25 cellular contexts compared by ENCODE assay signal in the genomic region with DNA sequence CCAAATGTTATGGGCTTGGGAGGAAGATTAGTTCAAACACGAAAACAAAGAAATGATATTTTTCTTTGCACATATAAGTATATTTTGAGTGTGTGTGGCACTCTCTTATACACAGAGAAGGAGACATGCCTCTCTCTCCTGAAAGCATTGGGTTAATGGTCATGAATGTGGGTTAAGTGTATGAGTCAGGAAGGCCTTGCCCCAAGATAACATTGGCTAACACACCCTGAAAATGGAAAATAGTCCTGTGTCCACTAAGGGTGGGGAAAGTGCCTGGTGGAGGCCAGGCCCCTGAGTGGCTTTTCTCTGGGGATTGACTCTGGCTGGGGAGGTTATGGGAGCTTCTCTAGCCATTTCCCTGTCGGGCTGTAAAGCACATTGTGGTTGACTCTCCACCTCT.
"Had no signal": no experiment of that assay in that cellular context is flagged by ENCODE, and none has a peak within 500 bp of the region (broad histone marks: within the 10 kb centered on the region; RNA-seq: fewer than 3 reads in every experiment).

No MANE protein-coding gene starts in this region.

- H3K4me3 Mint-ChIP-seq: dendritic cell treated with granulocyte-macrophage colony-stimulating factor and Interleukin-4, amounts not matched to agents 40 ng/mL and 50 ng/mL, for 4 days; effector memory CD8-positive, alpha-beta T cell; endodermal cell; immature natural killer cell; mesothelial cell of epicardium had no signal

- H3K4me1 Mint-ChIP-seq: immature natural killer cell, mesothelial cell of epicardium had no signal

- H3K4me3 ChIP-seq: colonic mucosa, gastroesophageal sphincter, heart left ventricle, hepatocyte, left lung, lower lobe of right lung had no signal

- H3K9me3 ChIP-seq: colonic mucosa, gastroesophageal sphincter, heart left ventricle, lower lobe of right lung had no signal

- H3K9me3 Mint-ChIP-seq: endodermal cell, immature natural killer cell, mesothelial cell of epicardium had no signal

- H3K4me1 ChIP-seq: colonic mucosa, foreskin keratinocyte, gastroesophageal sphincter, heart left ventricle, left lung, lower lobe of right lung had no signal

- H3K27me3 Mint-ChIP-seq: dendritic cell treated with granulocyte-macrophage colony-stimulating factor and Interleukin-4, amounts not matched to agents 40 ng/mL and 50 ng/mL, for 4 days; effector memory CD8-positive, alpha-beta T cell had no signal

- H3K27me3 ChIP-seq: colonic mucosa, foreskin keratinocyte, gastroesophageal sphincter, hepatocyte, left lung had no signal

- DNase-seq: colonic mucosa; cortex of kidney; effector CD8-positive, alpha-beta T cell; effector memory CD8-positive, alpha-beta T cell; endodermal cell; erythroblast; foreskin keratinocyte; heart left ventricle; hypothalamus; immature natural killer cell; islet precursor cell; kidney; kidney glomerular epithelial cell; left lung; left ventricle myocardium superior; lower lobe of right lung; mesenchymal stem cell had no signal

- ATAC-seq: effector memory CD8-positive, alpha-beta T cell; esophagus mucosa; foreskin keratinocyte; gastroesophageal sphincter; heart left ventricle; left lung; left ventricle myocardium superior; lower lobe of right lung had no signal

- H3K36me3 Mint-ChIP-seq: immature natural killer cell, mesothelial cell of epicardium had no signal

- FAIRE-seq: endometrium, frontal cortex, kidney had no signal

- H3K36me3 ChIP-seq: colonic mucosa, gastroesophageal sphincter, heart left ventricle, left lung, lower lobe of right lung had no signal

- H3K27ac ChIP-seq: colonic mucosa, epithelial cell of prostate, foreskin keratinocyte, gastroesophageal sphincter, heart left ventricle, hepatocyte, left lung, lower lobe of right lung had no signal

- H3K27ac Mint-ChIP-seq: dendritic cell treated with granulocyte-macrophage colony-stimulating factor and Interleukin-4, amounts not matched to agents 40 ng/mL and 50 ng/mL, for 4 days; effector memory CD8-positive, alpha-beta T cell; endodermal cell; immature natural killer cell; mesothelial cell of epicardium had no signal
